Comparison of ENCODE assay signal across 27 cellular contexts in the genomic region with DNA sequence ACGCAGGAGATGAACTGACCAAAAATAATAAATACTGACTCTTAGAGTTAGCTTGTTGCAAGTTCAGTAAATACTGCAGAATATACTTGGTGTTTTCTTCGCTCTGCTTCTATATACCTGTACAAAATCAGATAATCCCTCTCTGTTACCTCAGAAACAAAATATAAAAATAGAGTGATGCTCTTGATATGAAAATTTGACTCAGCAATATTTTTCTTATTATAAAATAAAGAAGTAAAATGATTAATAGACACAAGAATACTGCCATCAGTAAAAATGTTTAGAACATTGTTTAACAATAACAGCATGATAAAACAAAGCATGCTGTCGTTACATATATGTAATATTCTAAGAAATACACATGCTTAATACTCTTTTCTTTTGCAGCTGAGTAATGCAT.
"Had no signal": no experiment of that assay in that cellular context is flagged by ENCODE, and none has a peak within 500 bp of the region (broad histone marks: within the 10 kb centered on the region; RNA-seq: fewer than 3 reads in every experiment).

No MANE protein-coding gene starts in this region.

- H3K9me3 ChIP-seq: suprapubic skin, testis, thoracic aorta, thyroid gland, transverse colon, upper lobe of left lung, upper lobe of right lung, uterus, vagina had no signal

- H3K27ac ChIP-seq: stomach, suprapubic skin, testis, thoracic aorta, thyroid gland, tibial artery, tibial nerve, transverse colon, upper lobe of left lung, upper lobe of right lung, uterus, vagina had no signal

- FAIRE-seq: urothelium cell line had no signal

- ATAC-seq: stimulated activated effector memory CD8-positive, alpha-beta T cell treated with anti-CD3 and anti-CD28 coated beads, Interleukin-12 subunit alpha, Interleukin-12 subunit beta, amount 100 ng/mL, for 72 hours; stimulated activated memory B cell treated with anti-CD40 and anti-IgM and Interleukin-4, amounts not matched to agents 10 μg/mL and 1 μg/mL and 100 μg/mL, for 72 hours; stimulated activated naive B cell treated with anti-CD40 and anti-IgM and Interleukin-4, amounts not matched to agents 10 μg/mL and 1 μg/mL and 100 μg/mL, for 72 hours; stimulated activated naive CD8-positive, alpha-beta T cell treated with anti-CD3 and anti-CD28 coated beads, Interleukin-15, amount 100 ng/mL, for 72 hours; stimulated activated naive CD8-positive, alpha-beta T cell treated with anti-CD3 and anti-CD28 coated beads, Interleukin-15, Interleukin-2, amounts not matched to agents 100 U/mL and 50 U/mL, for 24 hours; upper lobe of right lung had no signal

- H3K4me3 ChIP-seq: stomach, suprapubic skin, testis, thoracic aorta, thyroid gland, tibial artery, tibial nerve, transverse colon, upper lobe of left lung, upper lobe of right lung, uterus, vagina had no signal

- DNase-seq: stimulated activated CD4-positive, alpha-beta T cell treated with anti-CD3 and anti-CD28 coated beads, Interleukin-2, amount 100 ng/mL, for 48 hours; stimulated activated CD4-positive, alpha-beta T cell treated with anti-CD3 and anti-CD28 coated beads, Interleukin-4, amount 100 ng/mL, for 1 hour; stimulated activated CD4-positive, alpha-beta T cell treated with anti-CD3 and anti-CD28 coated beads, Interleukin-4, amount 100 ng/mL, for 24 hours; stimulated activated CD4-positive, alpha-beta T cell treated with anti-CD3 and anti-CD28 coated beads, Interleukin-4, amount 100 ng/mL, for 4 hours; stimulated activated CD8-positive, alpha-beta memory T cell treated with anti-CD3 and anti-CD28 coated beads, Interleukin-4, amount 100 ng/mL, for 48 hours; stimulated activated naive B cell treated with anti-CD40 and anti-IgM and Interleukin-4, amounts not matched to agents 10 μg/mL and 1 μg/mL and 100 μg/mL, for 72 hours; stimulated activated naive CD4-positive, alpha-beta T cell; stimulated activated naive CD4-positive, alpha-beta T cell treated with Interleukin-2 at 50 U/mL for 16 hours; stimulated activated naive CD8-positive, alpha-beta T cell treated with anti-CD3 and anti-CD28 coated beads, Interleukin-15, amount 100 ng/mL, for 72 hours; stimulated activated naive CD8-positive, alpha-beta T cell treated with anti-CD3 and anti-CD28 coated beads, Interleukin-15, Interleukin-2, amounts not matched to agents 100 U/mL and 50 U/mL, for 24 hours; stomach; substantia nigra; testis; thyroid gland; tibial artery; transverse colon; trophoblast cell; upper lobe of left lung; upper lobe of right lung; uterus had no signal

- H3K36me3 ChIP-seq: stomach, suprapubic skin, thoracic aorta, thyroid gland, tibial artery, tibial nerve, transverse colon, upper lobe of left lung, upper lobe of right lung, uterus, vagina had no signal

- H3K27me3 ChIP-seq: stomach, suprapubic skin, testis, thyroid gland, tibial artery, tibial nerve, transverse colon, upper lobe of left lung, upper lobe of right lung, uterus, vagina had no signal

- H3K4me1 ChIP-seq: stomach, suprapubic skin, testis, thyroid gland, tibial artery, tibial nerve, transverse colon, upper lobe of left lung, upper lobe of right lung, uterus, vagina had no signal
